ENCODE assay signal across 1 cellular context in the genomic region with DNA sequence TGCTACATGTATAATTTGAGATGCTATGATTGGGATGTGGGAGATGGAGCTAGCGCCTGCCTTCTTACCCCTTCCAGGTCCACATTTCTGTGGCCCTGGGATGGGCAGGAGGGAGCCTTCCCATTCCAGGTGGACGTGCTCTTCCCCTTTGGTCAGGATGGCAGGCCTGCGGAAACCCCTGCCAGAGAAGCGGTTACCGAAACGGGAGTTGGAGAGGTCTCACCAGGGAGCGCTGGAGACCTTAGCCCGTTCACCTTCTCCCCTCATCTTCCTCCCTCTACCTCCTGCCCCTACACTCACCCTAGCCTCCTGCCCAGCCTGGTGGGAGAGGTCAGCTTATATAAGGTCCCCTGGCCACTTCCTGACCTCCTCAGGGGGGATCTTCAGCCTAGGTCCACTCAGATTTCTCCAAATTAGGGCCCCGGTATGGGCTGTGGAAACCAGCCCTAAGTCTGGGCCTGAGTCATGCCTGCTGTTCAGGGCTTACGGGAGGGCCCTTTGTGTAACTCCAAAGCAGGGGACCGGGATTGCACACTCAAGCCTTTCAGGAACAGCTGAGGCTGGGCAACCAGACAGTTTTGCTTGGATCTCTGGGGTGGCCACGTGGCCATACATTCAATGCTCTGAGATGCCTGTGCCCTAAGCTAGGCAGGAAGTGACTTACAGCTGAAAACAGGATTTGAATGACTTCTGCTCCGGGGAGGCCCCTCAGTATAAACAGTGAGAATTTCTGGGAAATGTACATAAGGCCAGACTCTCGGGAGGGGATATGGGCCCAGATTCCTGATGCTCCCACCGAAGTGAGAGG.
TF ChIP-seq lines count a peak whose summit lies in the region.

No MANE protein-coding gene starts in this region.

TF ChIP-seq in HepG2, 621 proteins besides CTCF, POLR2A, EP300 and RAD21 (continued from another document):
- TF ChIP-seq PRMT3 (CRISPR knock-in tag; IDR thresholded peaks at IDR 0.05; ENCODE audit: borderline replicate concordance, low read depth) = no peak
- TF ChIP-seq, protein P1, sequence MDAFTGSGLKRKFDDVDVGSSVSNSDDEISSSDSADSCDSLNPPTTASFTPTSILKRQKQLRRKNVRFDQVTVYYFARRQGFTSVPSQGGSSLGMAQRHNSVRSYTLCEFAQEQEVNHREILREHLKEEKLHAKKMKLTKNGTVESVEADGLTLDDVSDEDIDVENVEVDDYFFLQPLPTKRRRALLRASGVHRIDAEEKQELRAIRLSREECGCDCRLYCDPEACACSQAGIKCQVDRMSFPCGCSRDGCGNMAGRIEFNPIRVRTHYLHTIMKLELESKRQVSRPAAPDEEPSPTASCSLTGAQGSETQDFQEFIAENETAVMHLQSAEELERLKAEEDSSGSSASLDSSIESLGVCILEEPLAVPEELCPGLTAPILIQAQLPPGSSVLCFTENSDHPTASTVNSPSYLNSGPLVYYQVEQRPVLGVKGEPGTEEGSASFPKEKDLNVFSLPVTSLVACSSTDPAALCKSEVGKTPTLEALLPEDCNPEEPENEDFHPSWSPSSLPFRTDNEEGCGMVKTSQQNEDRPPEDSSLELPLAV (CRISPR knock-in tag; conservative IDR thresholded peaks at IDR 0.05; ENCODE audit: low read depth) = no peak
- peak; percentile 84 for TF ChIP-seq RARA (CRISPR knock-in tag; IDR thresholded peaks at IDR 0.05)
- TF ChIP-seq, protein P2, sequence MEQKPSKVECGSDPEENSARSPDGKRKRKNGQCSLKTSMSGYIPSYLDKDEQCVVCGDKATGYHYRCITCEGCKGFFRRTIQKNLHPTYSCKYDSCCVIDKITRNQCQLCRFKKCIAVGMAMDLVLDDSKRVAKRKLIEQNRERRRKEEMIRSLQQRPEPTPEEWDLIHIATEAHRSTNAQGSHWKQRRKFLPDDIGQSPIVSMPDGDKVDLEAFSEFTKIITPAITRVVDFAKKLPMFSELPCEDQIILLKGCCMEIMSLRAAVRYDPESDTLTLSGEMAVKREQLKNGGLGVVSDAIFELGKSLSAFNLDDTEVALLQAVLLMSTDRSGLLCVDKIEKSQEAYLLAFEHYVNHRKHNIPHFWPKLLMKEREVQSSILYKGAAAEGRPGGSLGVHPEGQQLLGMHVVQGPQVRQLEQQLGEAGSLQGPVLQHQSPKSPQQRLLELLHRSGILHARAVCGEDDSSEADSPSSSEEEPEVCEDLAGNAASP (CRISPR knock-in tag; IDR thresholded peaks at IDR 0.05; ENCODE audit: borderline replicate concordance) = peak; percentile 46; the same call in 1 of the 2 replicates
- peak; percentile 69; the same call in 1 of the 2 replicates for TF ChIP-seq HOXA3 (CRISPR knock-in tag; IDR thresholded peaks at IDR 0.05)
- TF ChIP-seq HNRNPK (IDR thresholded peaks at IDR 0.05; ENCODE audit: low read depth, low read length, poor library complexity, severe bottlenecking) = no peak
- no peak for TF ChIP-seq DNMT1 (CRISPR knock-in tag; IDR thresholded peaks at IDR 0.05)
- TF ChIP-seq REL (CRISPR knock-in tag; conservative IDR thresholded peaks at IDR 0.05) = no peak
- no peak for TF ChIP-seq ZNF263 (CRISPR knock-in tag; IDR thresholded peaks at IDR 0.05)
- peak; percentile 85; the same call in 1 of the 2 replicates for TF ChIP-seq MYC (CRISPR knock-in tag; IDR thresholded peaks at IDR 0.05; ENCODE audit: borderline replicate concordance)
- 0 out of 2 replicates have a peak, but pooled peaks have one; percentile 32 for TF ChIP-seq ZNF205 (CRISPR knock-in tag; IDR thresholded peaks at IDR 0.05)
- 0 out of 2 replicates have a peak, but pooled peaks have one; percentile 35 for TF ChIP-seq HMGXB3 (CRISPR knock-in tag; IDR thresholded peaks at IDR 0.05; ENCODE audit: borderline replicate concordance)
- TF ChIP-seq YY1 (IDR thresholded peaks at IDR 0.05; ENCODE audit: insufficient read depth, insufficient replicate concordance, low read depth, low read length) = peak; percentile 24
- no peak for TF ChIP-seq SCMH1 (CRISPR knock-in tag; IDR thresholded peaks at IDR 0.05; ENCODE audit: borderline replicate concordance)
- no peak; the same call in 1 of the 2 replicates for TF ChIP-seq HMG20B (CRISPR knock-in tag; conservative IDR thresholded peaks at IDR 0.05)
- no peak for TF ChIP-seq ZNF317 (CRISPR knock-in tag; IDR thresholded peaks at IDR 0.05)
- TF ChIP-seq PHF5A (CRISPR knock-in tag; IDR thresholded peaks at IDR 0.05; ENCODE audit: low read depth, unreplicated experiment) = peak; percentile 56
- no peak for TF ChIP-seq POLR2AphosphoS2 (IDR thresholded peaks at IDR 0.05; ENCODE audit: low read depth, low read length)
- TF ChIP-seq NR0B2 (CRISPR knock-in tag; IDR thresholded peaks at IDR 0.05) = no peak
- TF ChIP-seq ZNF12 (CRISPR knock-in tag; IDR thresholded peaks at IDR 0.05) = no peak
- TF ChIP-seq HNRNPL (IDR thresholded peaks at IDR 0.05; ENCODE audit: low read depth, low read length) = 0 out of 2 replicates have a peak, but pooled peaks have one; percentile 35
- TF ChIP-seq AFF4 (CRISPR knock-in tag; IDR thresholded peaks at IDR 0.05) = no peak
- peak; percentile 73 for TF ChIP-seq PPARG (CRISPR knock-in tag; conservative IDR thresholded peaks at IDR 0.05)
